Comparison of ENCODE assay signal across 9 cellular contexts in the genomic region with DNA sequence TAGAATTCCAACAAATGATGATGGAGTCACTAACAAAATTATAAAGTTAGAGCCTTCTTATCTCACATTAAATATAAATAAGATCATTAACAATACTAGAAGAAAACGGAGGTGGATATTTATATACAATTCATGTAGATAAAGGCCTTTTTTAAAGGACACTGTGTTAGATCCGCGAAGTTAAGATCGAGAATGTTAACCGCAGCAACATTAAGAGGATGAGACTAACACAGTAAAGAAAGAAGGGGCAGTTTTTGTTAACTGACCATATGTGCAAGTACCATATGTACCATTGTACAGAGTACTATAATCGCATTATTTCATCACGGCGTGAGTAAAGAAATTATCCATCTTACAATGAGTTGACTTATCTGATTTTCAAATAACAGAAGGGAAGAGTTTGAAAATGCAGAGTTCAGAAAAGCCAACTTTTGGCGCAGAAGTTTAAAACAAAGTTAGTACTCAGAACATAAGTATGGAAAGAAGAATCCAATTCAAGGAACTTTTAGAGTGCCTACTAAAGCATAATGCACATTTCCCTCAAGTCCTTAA. TPM values are rescaled to one million over a fixed set of nuclear protein-coding genes. Genes with fewer than 3 reads are reported as not detected.
DNase-seq lines count a peak whose midpoint lies in the region; ATAC-seq, FAIRE-seq and TF ChIP-seq lines count a peak whose summit lies in the region.
"Had no signal": no experiment of that assay in that cellular context is flagged by ENCODE, and none has a peak within 500 bp of the region (broad histone marks: within the 10 kb centered on the region; RNA-seq: fewer than 3 reads in every experiment).

No MANE protein-coding gene starts in this region.

- peaks cover 2% of the 10 kb centered on the region; the same call in 1 of the 3 replicates for H3K9me3 ChIP-seq in GM12878 (replicated peaks; ENCODE audit: control insufficient read depth, insufficient read depth, low read length)

- peak overlapping the region; percentile 78 for H3K9ac ChIP-seq in GM12878 (ENCODE audit: control insufficient read depth, insufficient read depth, low read length)

- H3K4me1 ChIP-seq in GM12878 (ENCODE audit: control insufficient read depth, insufficient read depth, low read length) = no peaks in the 10 kb centered on the region

- no peak for TF ChIP-seq EP300 in GM12878 (IDR thresholded peaks at IDR 0.05; ENCODE audit: borderline replicate concordance in 1 of 2, control insufficient read depth in 1 of 2, low read depth in 2 of 2, low read length in 2 of 2)

- no peaks in the 10 kb centered on the region for H3K27me3 ChIP-seq in GM12878 (replicated peaks in 1 of 2; ENCODE audit: control insufficient read depth in 2 of 2, insufficient read depth in 2 of 2, low read length in 1 of 2)

- no peaks in the 10 kb centered on the region for H4K20me1 ChIP-seq in GM12878 (ENCODE audit: control insufficient read depth, insufficient read depth)

- no peak for TF ChIP-seq CTCF in 22Rv1 (IDR thresholded peaks at IDR 0.05)
- TF ChIP-seq CTCF in HFF-Myc (IDR thresholded peaks at IDR 0.05; ENCODE audit: low read depth, low read length, missing control alignments) = no peak
- no peak for TF ChIP-seq CTCF in GM12878 (IDR thresholded peaks at IDR 0.05 in 2 of 3, conservative IDR thresholded peaks at IDR 0.05 in 1 of 3; ENCODE audit: control insufficient read depth in 2 of 3, extremely low read depth in 1 of 3, insufficient read depth in 1 of 3, low read depth in 3 of 3, low read length in 3 of 3)

- peak overlapping the region; percentile 84 for H2AFZ ChIP-seq in GM12878 (ENCODE audit: control insufficient read depth, low read depth, low read length)

- RAD21 ChIA-PET in GM12878 (lab: Charles Lee; ENCODE audit: unreplicated experiment) = no interaction called here

- no peak for ATAC-seq in GM12878
- ATAC-seq in GM21737 (IDR thresholded peaks at IDR 0.05; ENCODE audit: unreplicated experiment) = no peak

- H3K36me3 ChIP-seq in GM12878 (ENCODE audit: control insufficient read depth in 2 of 2, insufficient read depth in 2 of 2, low read length in 1 of 2) = no peaks in the 10 kb centered on the region

- TF ChIP-seq POLR2A in GM12878 (IDR thresholded peaks at IDR 0.05; ENCODE audit: low read depth, low read length) = no peak

- SMC1A ChIA-PET in GM12878 (lab: Charles Lee; ENCODE audit: uncharacterized antibody, unreplicated experiment) = interaction anchor here (1.2 kb wide), 1 partner anchor 620 kb away, joined by 3 read pairs; no protein-coding TSS in a partner anchor

- peak overlapping the region; percentile 64 for H3K4me2 ChIP-seq in GM12878 (ENCODE audit: control insufficient read depth, insufficient read depth)

- intact Hi-C loops in GM12878 (cut with micrococcal nuclease; ENCODE audit: unreplicated experiment) = no loop called here

- H3K4me3 ChIP-seq in HFF-Myc (replicated peaks; ENCODE audit: low read depth, low read length) (peak overlapping the region; percentile 94), GM12878 (peak overlapping the region; percentile 90)

- CTCF ChIA-PET in GM12878 (lab: Yijun Ruan, JAX) = no interaction called here

- H3K79me2 ChIP-seq in GM12878 (ENCODE audit: control insufficient read depth, insufficient read depth, low read length) = peaks cover 29% of the 10 kb centered on the region

- WGBS in GM12878 (ENCODE audit: insufficient coverage, insufficient replicate concordance, low lambda C conversion rate, missing lambda C conversion rate) = 95% methylated on average over 9 of the region's 9 CpGs

- POLR2A ChIA-PET in GM12878 (lab: Charles Lee) = no interaction called here

- TSS peak; percentile 58 for BruUV-seq in GM12878 (replicated peaks; lab: Mats Ljungman, UMichigan)

- FAIRE-seq in GM12878 (lab: Jason Lieb, UNC) = no peak
- FAIRE-seq: TTC549 had no signal

- peak overlapping the region; percentile 79 for H3K27ac ChIP-seq in 22Rv1
- H3K27ac ChIP-seq in GM12878 (ENCODE audit: control insufficient read depth, insufficient read depth) = peak overlapping the region; percentile 82

- no peak for TF ChIP-seq RAD21 in GM12878 (IDR thresholded peaks at IDR 0.05; ENCODE audit: insufficient read depth, low read depth, low read length)

- in situ Hi-C loops in GM12878 (cut with MboI) = no loop called here

- DNase-seq in HFF-Myc (ENCODE audit: extremely low read depth, low read depth) (no peak), GM12878 (ENCODE audit: low read depth, low spot score) (no peak), midbrain (lab: John Stamatoyannopoulos, UW) (peak; percentile 7), Ammon's horn (ENCODE audit: low spot score) (no peak), SHP77 (lab: John Stamatoyannopoulos, UW) (no peak), HK-2 (ENCODE audit: unreplicated experiment) (no peak)

TF ChIP-seq in GM12878, 131 proteins besides CTCF, POLR2A, EP300 and RAD21:
- TF ChIP-seq, protein P1, sequence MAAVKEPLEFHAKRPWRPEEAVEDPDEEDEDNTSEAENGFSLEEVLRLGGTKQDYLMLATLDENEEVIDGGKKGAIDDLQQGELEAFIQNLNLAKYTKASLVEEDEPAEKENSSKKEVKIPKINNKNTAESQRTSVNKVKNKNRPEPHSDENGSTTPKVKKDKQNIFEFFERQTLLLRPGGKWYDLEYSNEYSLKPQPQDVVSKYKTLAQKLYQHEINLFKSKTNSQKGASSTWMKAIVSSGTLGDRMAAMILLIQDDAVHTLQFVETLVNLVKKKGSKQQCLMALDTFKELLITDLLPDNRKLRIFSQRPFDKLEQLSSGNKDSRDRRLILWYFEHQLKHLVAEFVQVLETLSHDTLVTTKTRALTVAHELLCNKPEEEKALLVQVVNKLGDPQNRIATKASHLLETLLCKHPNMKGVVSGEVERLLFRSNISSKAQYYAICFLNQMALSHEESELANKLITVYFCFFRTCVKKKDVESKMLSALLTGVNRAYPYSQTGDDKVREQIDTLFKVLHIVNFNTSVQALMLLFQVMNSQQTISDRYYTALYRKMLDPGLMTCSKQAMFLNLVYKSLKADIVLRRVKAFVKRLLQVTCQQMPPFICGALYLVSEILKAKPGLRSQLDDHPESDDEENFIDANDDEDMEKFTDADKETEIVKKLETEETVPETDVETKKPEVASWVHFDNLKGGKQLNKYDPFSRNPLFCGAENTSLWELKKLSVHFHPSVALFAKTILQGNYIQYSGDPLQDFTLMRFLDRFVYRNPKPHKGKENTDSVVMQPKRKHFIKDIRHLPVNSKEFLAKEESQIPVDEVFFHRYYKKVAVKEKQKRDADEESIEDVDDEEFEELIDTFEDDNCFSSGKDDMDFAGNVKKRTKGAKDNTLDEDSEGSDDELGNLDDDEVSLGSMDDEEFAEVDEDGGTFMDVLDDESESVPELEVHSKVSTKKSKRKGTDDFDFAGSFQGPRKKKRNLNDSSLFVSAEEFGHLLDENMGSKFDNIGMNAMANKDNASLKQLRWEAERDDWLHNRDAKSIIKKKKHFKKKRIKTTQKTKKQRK (IDR thresholded peaks at IDR 0.05; ENCODE audit: low read depth, low read length) = no peak
- TF ChIP-seq, protein P2, sequence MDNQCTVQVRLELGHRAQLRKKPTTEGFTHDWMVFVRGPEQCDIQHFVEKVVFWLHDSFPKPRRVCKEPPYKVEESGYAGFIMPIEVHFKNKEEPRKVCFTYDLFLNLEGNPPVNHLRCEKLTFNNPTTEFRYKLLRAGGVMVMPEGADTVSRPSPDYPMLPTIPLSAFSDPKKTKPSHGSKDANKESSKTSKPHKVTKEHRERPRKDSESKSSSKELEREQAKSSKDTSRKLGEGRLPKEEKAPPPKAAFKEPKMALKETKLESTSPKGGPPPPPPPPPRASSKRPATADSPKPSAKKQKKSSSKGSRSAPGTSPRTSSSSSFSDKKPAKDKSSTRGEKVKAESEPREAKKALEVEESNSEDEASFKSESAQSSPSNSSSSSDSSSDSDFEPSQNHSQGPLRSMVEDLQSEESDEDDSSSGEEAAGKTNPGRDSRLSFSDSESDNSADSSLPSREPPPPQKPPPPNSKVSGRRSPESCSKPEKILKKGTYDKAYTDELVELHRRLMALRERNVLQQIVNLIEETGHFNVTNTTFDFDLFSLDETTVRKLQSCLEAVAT (IDR thresholded peaks at IDR 0.05) = peak; percentile 85
- no peak for TF ChIP-seq ESRRA (IDR thresholded peaks at IDR 0.05; ENCODE audit: low read length)

RNA-seq across cellular contexts. Expression of a gene that starts 1.4 kb away (rescaled TPM):
- total RNA-seq in GM12878 (2013; cell fraction: nucleolus; rRNA removed) = 42.3 and 43.3 TPM in 2 replicates
- 6.7 and 8.7 TPM in 2 replicates for total RNA-seq in GM12878 (2014; rRNA removed)
- total RNA-seq in GM12878 (2014; rRNA removed; fragmentation: Illumina TruSeq; extraction: Trizol) = 7.8 and 8.0 TPM in 2 replicates
- 8.2 TPM in 2 replicates for total RNA-seq in GM12878 (2021)
- 2.6 TPM for polyA plus RNA-seq in GM12878 (2011; ENCODE audit: low read depth)
- polyA plus RNA-seq in GM12878 (2011; rRNA removed) = 16.9 and 22.3 TPM in 2 replicates
- polyA plus RNA-seq in GM12878 (2011; cell fraction: cytosol; rRNA removed) = 8.1 and 10.2 TPM in 2 replicates
- 10.5 and 14.3 TPM in 2 replicates for polyA plus RNA-seq in GM12878 (2011; cell fraction: nucleus; rRNA removed)
- polyA plus RNA-seq in GM12878 (2012) = 2.9 and 4.2 TPM in 2 replicates
- polyA plus RNA-seq in GM12878 (2014; fragmentation: Illumina TruSeq; extraction: Trizol) = 6.3 and 7.6 TPM in 2 replicates
- polyA plus RNA-seq in GM12878 (2014; fragmentation: Nextera tagmentation; extraction: Ambion mirVana) = 1 to 10 TPM; 2.9 to 3.0 TPM
- 4.7 and 5.8 TPM in 2 replicates for polyA plus RNA-seq in GM12878 (2014; rRNA removed)
- 1 to 10 TPM; 7.6 to 7.8 TPM for polyA plus RNA-seq in GM12878 (2016; fragmentation: Nextera tagmentation; extraction: Ambion mirVana)
- 25.3 and 32.6 TPM in 2 replicates for polyA minus RNA-seq in GM12878 (2011; rRNA and poly(A)+ RNA removed)
- 6.0 and 6.3 TPM in 2 replicates for polyA minus RNA-seq in GM12878 (2011; cell fraction: cytosol; rRNA and poly(A)+ RNA removed)
- polyA minus RNA-seq in GM12878 (2011; cell fraction: nucleus; rRNA and poly(A)+ RNA removed) = 11.2 and 17.6 TPM in 2 replicates
